Comparison of ENCODE assay signal across 9 cellular contexts in the genomic region with DNA sequence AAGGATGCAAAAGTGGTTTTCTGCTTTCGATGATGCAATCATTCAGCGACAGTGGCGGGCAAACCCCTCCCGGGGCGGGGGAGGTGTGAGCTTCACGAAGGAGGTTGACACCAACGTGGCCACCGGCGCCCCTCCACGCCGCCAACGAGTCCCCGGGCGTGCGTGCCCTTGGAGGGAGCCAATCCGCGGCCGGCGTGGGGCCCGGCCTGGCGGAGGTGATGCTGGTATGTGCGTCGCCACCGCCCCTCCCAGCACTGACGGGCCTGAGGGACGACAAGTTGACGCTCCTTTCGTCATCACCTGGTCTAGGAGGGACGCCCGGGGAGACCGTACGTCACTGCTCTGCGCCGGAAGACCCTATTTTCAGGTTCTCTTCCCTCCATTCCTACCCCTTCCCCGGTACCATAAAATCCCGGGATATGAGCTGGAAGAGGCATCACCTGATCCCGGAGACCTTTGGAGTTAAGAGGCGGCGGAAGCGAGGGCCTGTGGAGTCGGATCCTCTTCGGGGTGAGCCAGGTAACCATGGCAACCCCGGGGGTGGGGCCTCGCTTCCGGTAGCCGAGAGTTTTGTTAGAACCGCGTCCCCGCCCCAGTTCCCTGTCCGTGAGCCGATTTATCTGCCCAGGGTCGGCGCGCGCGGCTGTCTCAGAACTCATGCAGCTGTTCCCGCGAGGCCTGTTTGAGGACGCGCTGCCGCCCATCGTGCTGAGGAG. TPM values are rescaled to one million over a fixed set of nuclear protein-coding genes. Genes with fewer than 3 reads are reported as not detected.
DNase-seq lines count a peak whose midpoint lies in the region; ATAC-seq, FAIRE-seq and TF ChIP-seq lines count a peak whose summit lies in the region.
"Had no signal": no experiment of that assay in that cellular context is flagged by ENCODE, and none has a peak within 500 bp of the region (broad histone marks: within the 10 kb centered on the region; RNA-seq: fewer than 3 reads in every experiment).

A gene (minus strand): TSS at position 146 of the 716 bp plus-strand sequence. CDS start 463 bp downstream, outside the sequence.

- TF ChIP-seq CTCF in AG09319 (IDR thresholded peaks at IDR 0.05; ENCODE audit: low read depth, low read length) (no peak), keratinocyte (optimal IDR thresholded peaks at IDR 0.05 in 1 of 3, IDR thresholded peaks at IDR 0.05 in 1 of 3, conservative IDR thresholded peaks at IDR 0.05 in 1 of 3; ENCODE audit: extremely low read depth in 1 of 3, insufficient read depth in 2 of 3, low read length in 3 of 3) (no peak)

- peaks cover 28% of the 10 kb centered on the region for H3K79me2 ChIP-seq in keratinocyte (ENCODE audit: control insufficient read depth, insufficient read depth, low read length)

- peak within 1 kb of the TSS; percentile 98 for H3K27ac ChIP-seq in keratinocyte (ENCODE audit: control insufficient read depth, insufficient read depth, low read length)

- dilution Hi-C loops in keratinocyte (cut with MboI; ENCODE audit: extremely low pct_ligation_motif_present, low sequenced_read_pairs): no loop called here

- peak; percentile 29 for FAIRE-seq in keratinocyte (lab: Jason Lieb, UNC)
- FAIRE-seq: colon had no signal

- ATAC-seq in GM19035 (IDR thresholded peaks at IDR 0.05; ENCODE audit: unreplicated experiment): peak; percentile 91
- peak; percentile 87 for ATAC-seq in HG03354 (IDR thresholded peaks at IDR 0.05; ENCODE audit: poor library complexity, severe bottlenecking, unreplicated experiment)

- H2AFZ ChIP-seq in keratinocyte (ENCODE audit: control insufficient read depth, low read length): peak within 1 kb of the TSS; percentile 92

- peaks cover 6 to 21% of the 10 kb centered on the region in 2 experiments for H3K36me3 ChIP-seq in keratinocyte (ENCODE audit: control insufficient read depth in 2 of 2, extremely low read depth in 1 of 2, insufficient read depth in 2 of 2, low read length in 2 of 2)

- DNase-seq in AG09319 (ENCODE audit: extremely low read depth, low read depth): peak; percentile 96
- peak; percentile 95 for DNase-seq in NCI-H446 treated with DMSO at 0.1 percent for 48 hours (lab: John Stamatoyannopoulos, UW)
- peak; percentile 95 for DNase-seq in activated CD4-positive, CD25-positive, alpha-beta regulatory T cell treated with anti-CD3 and anti-CD28 coated beads, Interleukin-2, amount 50 U/mL, for 72 hours
- DNase-seq in cerebellar nuclear complex (lab: John Stamatoyannopoulos, UW): peak; percentile 95 to 96
- peak; percentile 95 for DNase-seq in keratinocyte (ENCODE audit: low read depth, low spot score)
- DNase-seq in stimulated activated CD4-positive, alpha-beta T cell treated with anti-CD3 and anti-CD28 coated beads, Interleukin-15, amount 100 ng/mL, for 1 hour (ENCODE audit: low read depth in 1 of 2, low spot score in 1 of 2): peak; percentile 93 to 94

- peak within 1 kb of the TSS; percentile 88 for H3K4me2 ChIP-seq in keratinocyte (ENCODE audit: control insufficient read depth, extremely low read depth, insufficient read depth, low read depth, low read length)

- H3K27me3 ChIP-seq in keratinocyte (ENCODE audit: control insufficient read depth, extremely low read depth, insufficient read depth, low read length): no peaks in the 10 kb centered on the region

- peaks cover 18% of the 10 kb centered on the region for H3K4me1 ChIP-seq in keratinocyte (ENCODE audit: control insufficient read depth, extremely low read depth, insufficient read depth, low read length)

- H3K9me3 ChIP-seq in keratinocyte (ENCODE audit: control insufficient read depth, low read depth, low read length): no peaks in the 10 kb centered on the region

- H3K9ac ChIP-seq in keratinocyte (ENCODE audit: control insufficient read depth, extremely low read depth, insufficient read depth, low read length): peak within 1 kb of the TSS; percentile 96

- H4K20me1 ChIP-seq in keratinocyte (ENCODE audit: control insufficient read depth, extremely low read depth, insufficient read depth, low read length): no peaks in the 10 kb centered on the region

- no peaks in the 10 kb centered on the region for H3K9me1 ChIP-seq in keratinocyte (ENCODE audit: control insufficient read depth, extremely low read depth, insufficient read depth, low read length)

- H3K4me3 ChIP-seq in keratinocyte (ENCODE audit: control insufficient read depth in 2 of 3, extremely low read depth in 1 of 3, insufficient read depth in 2 of 3, low read depth in 1 of 3, low read length in 3 of 3): peak within 1 kb of the TSS; percentile 72 to 95 (median 89)

RNA-seq across cellular contexts. Expression of the gene that starts here (rescaled TPM):
- 7.0 to 10.4 TPM (median 7.6 TPM) in 3 replicates for polyA plus RNA-seq in keratinocyte
- 4.9 TPM for polyA plus RNA-seq in keratinocyte (2011; ENCODE audit: low read depth)
- 6.9 and 8.0 TPM in 2 replicates for polyA plus RNA-seq in keratinocyte (2011; cell fraction: cytosol; rRNA removed)
- 23.0 and 23.6 TPM in 2 replicates for polyA plus RNA-seq in keratinocyte (2011; cell fraction: nucleus; rRNA removed)
- polyA plus RNA-seq in keratinocyte (2012; ENCODE audit: low replicate concordance): 10.2 and 12.4 TPM in 2 replicates
- 6.0 to 14.3 TPM (median 7.1 TPM) in 3 replicates for polyA minus RNA-seq in keratinocyte
- 17.1 TPM for polyA minus RNA-seq in keratinocyte (2011; cell fraction: cytosol; rRNA and poly(A)+ RNA removed)
- polyA minus RNA-seq in keratinocyte (2011; cell fraction: nucleus; rRNA and poly(A)+ RNA removed): 5.4 and 7.1 TPM in 2 replicates

Comparison
In these comparisons a context has a peak if more than half of its experiments do, and no peak if none do; other contexts are left out.
1. Peak in every context shown above with its lines: DNase-seq, ATAC-seq, H3K4me3 ChIP-seq and H3K27ac ChIP-seq.